14 cellular contexts compared by ENCODE assay signal in the genomic region with DNA sequence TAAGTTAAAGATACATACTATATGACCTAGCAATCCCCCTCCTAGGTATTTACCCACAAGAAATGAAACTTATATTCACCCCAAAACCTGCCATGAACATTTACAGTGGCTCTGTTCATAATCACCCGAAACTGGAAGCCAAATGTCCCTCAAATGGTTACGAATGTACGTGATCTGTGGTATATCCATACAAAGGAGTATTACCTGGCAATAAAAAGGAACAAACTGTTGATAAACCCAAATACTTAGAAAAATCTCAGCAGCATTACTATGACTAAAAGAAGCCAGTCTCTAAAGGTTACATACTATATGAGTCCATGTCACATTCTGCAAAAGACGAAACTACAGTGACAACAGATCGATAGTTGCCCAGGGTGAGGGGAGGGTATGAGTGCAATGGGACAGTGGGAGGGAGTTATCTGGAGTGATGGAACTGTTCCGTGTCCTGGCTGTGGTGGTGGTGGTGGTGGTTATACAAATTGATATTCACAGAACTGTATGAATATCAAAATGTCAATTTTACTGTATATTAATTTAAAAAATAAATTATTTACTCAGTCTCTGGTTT.
"Had no signal": no experiment of that assay in that cellular context is flagged by ENCODE, and none has a peak within 500 bp of the region (broad histone marks: within the 10 kb centered on the region; RNA-seq: fewer than 3 reads in every experiment).

No MANE protein-coding gene starts in this region.

- ATAC-seq: left cardiac atrium had no signal

- H3K4me3 Mint-ChIP-seq: activated T-helper 1 cell treated with anti-CD3 and anti-CD28 coated beads, Interleukin-12 subunit alpha, Interleukin-12 subunit beta, Interleukin-2, Interleukin-4 antibody, amounts not matched to agents 30 ng/mL and 10 ng/mL and 1 ng/mL, durations not matched to agents 14 hours and 24 hours and 36 hours; nephron progenitor cell had no signal

- H3K36me3 ChIP-seq: ascending aorta, esophagus squamous epithelium, SJSA1, stomach, thoracic aorta had no signal

- H3K4me1 ChIP-seq: SJSA1 had no signal

- H3K27ac Mint-ChIP-seq: activated T-helper 1 cell treated with anti-CD3 and anti-CD28 coated beads, Interleukin-12 subunit alpha, Interleukin-12 subunit beta, Interleukin-2, Interleukin-4 antibody, amounts not matched to agents 30 ng/mL and 10 ng/mL and 1 ng/mL, durations not matched to agents 14 hours and 24 hours and 36 hours; nephron progenitor cell had no signal

- H3K9me3 Mint-ChIP-seq: activated T-helper 1 cell treated with anti-CD3 and anti-CD28 coated beads, Interleukin-12 subunit alpha, Interleukin-12 subunit beta, Interleukin-2, Interleukin-4 antibody, amounts not matched to agents 30 ng/mL and 10 ng/mL and 1 ng/mL, durations not matched to agents 14 hours and 24 hours and 36 hours had no signal

- H3K9me3 ChIP-seq: ascending aorta, esophagus squamous epithelium, SJSA1, stomach, thoracic aorta had no signal

- H3K4me3 ChIP-seq: ascending aorta, esophagus squamous epithelium, SJSA1, stomach, thoracic aorta had no signal

- DNase-seq: activated CD4-positive, alpha-beta T cell treated with anti-CD3 and anti-CD28 coated beads, Interleukin-2, amount 50 U/mL, for 4 hours; activated CD4-positive, CD25-positive, alpha-beta regulatory T cell; esophagus squamous epithelium; foreskin fibroblast; glutamatergic neuron; left cardiac atrium; mammary epithelial cell; nephron progenitor cell; stimulated activated CD4-positive, alpha-beta T cell treated with anti-CD3 and anti-CD28 coated beads, Interleukin-2, amount 100 ng/mL, for 48 hours; stomach had no signal

- H3K27ac ChIP-seq: ascending aorta, esophagus squamous epithelium, SJSA1, thoracic aorta had no signal
